27 cellular contexts compared by ENCODE assay signal in the genomic region with DNA sequence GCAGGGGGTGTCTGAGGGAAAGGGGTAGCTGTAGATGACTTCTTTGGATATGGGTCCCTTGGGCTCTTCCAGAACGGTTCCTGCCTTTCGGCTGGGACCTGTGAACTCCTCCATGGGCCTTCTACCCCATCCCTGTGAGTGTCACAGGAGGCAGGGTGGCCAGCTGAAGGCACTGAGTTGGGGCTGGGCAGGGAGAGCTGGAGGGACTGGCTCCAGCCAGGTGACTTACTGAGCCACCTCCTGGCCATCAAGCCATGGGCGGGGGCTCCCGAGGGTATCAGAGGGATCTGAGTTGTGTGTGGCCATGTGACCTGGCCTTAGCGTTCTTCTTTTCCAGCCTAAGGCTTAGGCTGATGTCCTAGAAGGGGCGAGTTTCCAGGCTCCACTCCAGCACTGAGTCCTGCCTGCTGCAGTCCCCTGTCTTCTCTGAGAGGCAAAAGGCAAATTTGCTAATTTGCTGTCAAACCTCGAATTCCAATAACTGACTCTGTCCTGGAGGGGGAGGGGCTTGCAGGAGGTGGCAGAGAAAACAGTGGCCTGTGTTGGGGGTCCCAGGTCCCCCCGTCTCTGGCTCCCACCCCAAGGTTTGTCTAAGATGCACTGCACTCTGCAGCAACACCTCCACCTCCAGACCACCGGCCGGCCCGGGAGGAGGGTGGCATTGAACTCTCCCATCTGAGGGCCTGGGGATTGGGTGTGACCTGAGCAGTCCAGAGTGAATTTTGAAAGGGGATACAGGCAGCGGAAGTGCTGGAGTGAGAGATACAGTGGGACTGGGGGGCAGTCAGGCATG. TPM values are rescaled to one million over a fixed set of nuclear protein-coding genes. Genes with fewer than 3 reads are reported as not detected.
DNase-seq lines count a peak whose midpoint lies in the region; ATAC-seq, FAIRE-seq and TF ChIP-seq lines count a peak whose summit lies in the region.
"Had no signal": no experiment of that assay in that cellular context is flagged by ENCODE, and none has a peak within 500 bp of the region (broad histone marks: within the 10 kb centered on the region; RNA-seq: fewer than 3 reads in every experiment).

No MANE protein-coding gene starts in this region.

- intact Hi-C loops in kidney (cut with DNase I) (no loop called here), posterior vena cava (cut with DNase I) (no loop called here), vagina (cut with DNase I) (no loop called here)

- TF ChIP-seq CTCF in GM23338 (conservative IDR thresholded peaks at IDR 0.05; ENCODE audit: low read depth in 2 of 2) (no peak), WTC11 (IDR thresholded peaks at IDR 0.05) (no peak), kidney (IDR thresholded peaks at IDR 0.05; ENCODE audit: borderline replicate concordance, extremely low read depth, insufficient read depth) (no peak), vagina (IDR thresholded peaks at IDR 0.05) (no peak)

- no peak overlapping the region for H2AFZ ChIP-seq in GM23338

- H3K27ac Mint-ChIP-seq in GM23338 (peak overlapping the region; percentile 44; the same call in 1 of the 2 replicates), WTC11 (peak overlapping the region; percentile 36; the same call in 1 of the 2 replicates)

- CTCF ChIA-PET in WTC11 (lab: Charles Lee) = interaction anchor here (1.6 to 2.1 kb wide), 3 partner anchors 19 to 96 kb away, joined by 3 to 10 read pairs (median 8); no protein-coding TSS in a partner anchor

- H3K4me3 ChIP-seq in GM23338 = no peak overlapping the region
- H3K4me3 ChIP-seq in kidney (ENCODE audit: low read length in 2 of 2) = no peak overlapping the region
- H3K4me3 ChIP-seq in vagina = no peak overlapping the region
- H3K4me3 ChIP-seq: A549, HAP-1, K562, MG63 had no signal

- H3K36me3 ChIP-seq in GM23338 (ENCODE audit: insufficient read depth) (no peaks in the 10 kb centered on the region), kidney (ENCODE audit: control insufficient read depth in 1 of 2, insufficient read depth in 2 of 2, low read length in 2 of 2) (no peaks in the 10 kb centered on the region), vagina (no peaks in the 10 kb centered on the region)
- H3K36me3 ChIP-seq: BE2C, HAP-1, MG63 had no signal

- no peaks in the 10 kb centered on the region for H3K79me2 ChIP-seq in GM23338 (replicated peaks; ENCODE audit: insufficient read depth)

- no peak for TF ChIP-seq POLR2A in vagina (IDR thresholded peaks at IDR 0.05)

- H3K27me3 Mint-ChIP-seq in GM23338 (ENCODE audit: insufficient read depth, low read depth, poor library complexity) (peaks cover 8% of the 10 kb centered on the region), WTC11 (ENCODE audit: low read depth) (no peaks in the 10 kb centered on the region)

- no peaks in the 10 kb centered on the region for H3K9me2 ChIP-seq in GM23338 (ENCODE audit: insufficient read depth)

- POLR2A ChIA-PET in WTC11 (lab: Charles Lee) = no interaction called here

- H3K9me3 Mint-ChIP-seq in GM23338 (no peaks in the 10 kb centered on the region), WTC11 (no peaks in the 10 kb centered on the region)

- H3K27ac ChIP-seq in GM23338 (ENCODE audit: low read depth) (no peak overlapping the region), kidney (ENCODE audit: low read depth in 2 of 2, low read length in 2 of 2) (no peak overlapping the region), vagina (no peak overlapping the region)
- H3K27ac ChIP-seq: A549, HL-60, RWPE1 had no signal

- H3K9me3 ChIP-seq in kidney (ENCODE audit: control insufficient read depth in 1 of 2, low read length in 2 of 2) (no peaks in the 10 kb centered on the region), vagina (no peaks in the 10 kb centered on the region)
- H3K9me3 ChIP-seq: A549, BE2C, HAP-1, MG63 had no signal

- H3K4me3 Mint-ChIP-seq in GM23338 (no peak overlapping the region), WTC11 (no peak overlapping the region)

- H3K4me1 Mint-ChIP-seq in GM23338 (peaks cover 9% of the 10 kb centered on the region), WTC11 (peaks cover 13% of the 10 kb centered on the region)

- ATAC-seq in GM23338 (no peak), WTC11 (no peak), GM19397 (IDR thresholded peaks at IDR 0.05; ENCODE audit: unreplicated experiment) (no peak)
- ATAC-seq: HepG2, K562 had no signal

- DNase-seq in GM23338 (ENCODE audit: low spot score) (no peak), WTC11 (ENCODE audit: low spot score) (no peak), kidney (peak; percentile 63), posterior vena cava (ENCODE audit: low spot score) (peak; percentile 60), NCI-H1092 (lab: John Stamatoyannopoulos, UW) (no peak), vagina (ENCODE audit: extremely low spot score in 2 of 2) (no peak)
- DNase-seq: BE2C; DMS53; EL; GF-D8; MG63; NCI-H1417 treated with DMSO at 0.1 percent for 48 hours; NCI-H2029; NCI-H2171; NCI-H345; NCI-H524; NCI-H774; NK-92 treated with Interleukin-12 subunit alpha and Interleukin-12 subunit beta, amount 100 ng/mL, for 24 hours had no signal

- H3K36me3 Mint-ChIP-seq in GM23338 (ENCODE audit: low read depth) = peaks cover 8% of the 10 kb centered on the region; the same call in 2 of the 3 replicates
- H3K36me3 Mint-ChIP-seq in WTC11 = no peaks in the 10 kb centered on the region

- H3F3A ChIP-seq in GM23338 (replicated peaks; ENCODE audit: low read depth) = no peaks in the 10 kb centered on the region

- FAIRE-seq in kidney (lab: Jason Lieb, UNC) = no peak
- FAIRE-seq: A549, D721Med, HepG2, K562 had no signal

- no peak overlapping the region for H3K4me2 ChIP-seq in GM23338
- H3K4me2 ChIP-seq: A549 had no signal

- H3K4me1 ChIP-seq in GM23338 (ENCODE audit: insufficient read depth) = no peaks in the 10 kb centered on the region
- no peaks in the 10 kb centered on the region for H3K4me1 ChIP-seq in kidney (ENCODE audit: control insufficient read depth in 1 of 2, insufficient read depth in 1 of 2, low read depth in 1 of 2, low read length in 2 of 2)
- H3K4me1 ChIP-seq in vagina = peaks cover 22% of the 10 kb centered on the region
- H3K4me1 ChIP-seq: A549, BE2C, HAP-1 had no signal

- no peak overlapping the region for H3K9ac ChIP-seq in kidney (ENCODE audit: low read length in 2 of 2)

- H4K20me1 ChIP-seq in GM23338 (replicated peaks; ENCODE audit: insufficient read depth) = no peaks in the 10 kb centered on the region

- H3K27me3 ChIP-seq in GM23338 (ENCODE audit: insufficient read depth) = no peaks in the 10 kb centered on the region
- H3K27me3 ChIP-seq in vagina = no peaks in the 10 kb centered on the region
- H3K27me3 ChIP-seq: BE2C, MG63 had no signal

TF ChIP-seq in GM23338, 12 proteins besides CTCF, POLR2A, EP300 and RAD21:
- no peak for TF ChIP-seq ZNF331 (CRISPR knock-in tag; IDR thresholded peaks at IDR 0.05; ENCODE audit: low read depth)
- no peak for TF ChIP-seq EZH2 (IDR thresholded peaks at IDR 0.05; ENCODE audit: low read depth, unreplicated experiment)
- no peak for TF ChIP-seq CREB1 (CRISPR knock-in tag; IDR thresholded peaks at IDR 0.05; ENCODE audit: low read depth)
- no peak for TF ChIP-seq ZNF114 (CRISPR knock-in tag; IDR thresholded peaks at IDR 0.05)
- TF ChIP-seq POLR2AphosphoS5 (IDR thresholded peaks at IDR 0.05; ENCODE audit: low read depth) = no peak
- TF ChIP-seq EZH2phosphoT487 (IDR thresholded peaks at IDR 0.05; ENCODE audit: unreplicated experiment) = no peak

TF ChIP-seq in WTC11, 78 proteins besides CTCF, POLR2A, EP300 and RAD21:
- no peak for TF ChIP-seq CREB1 (CRISPR knock-in tag; IDR thresholded peaks at IDR 0.05)
- TF ChIP-seq, protein P1, sequence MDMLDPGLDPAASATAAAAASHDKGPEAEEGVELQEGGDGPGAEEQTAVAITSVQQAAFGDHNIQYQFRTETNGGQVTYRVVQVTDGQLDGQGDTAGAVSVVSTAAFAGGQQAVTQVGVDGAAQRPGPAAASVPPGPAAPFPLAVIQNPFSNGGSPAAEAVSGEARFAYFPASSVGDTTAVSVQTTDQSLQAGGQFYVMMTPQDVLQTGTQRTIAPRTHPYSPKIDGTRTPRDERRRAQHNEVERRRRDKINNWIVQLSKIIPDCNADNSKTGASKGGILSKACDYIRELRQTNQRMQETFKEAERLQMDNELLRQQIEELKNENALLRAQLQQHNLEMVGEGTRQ (CRISPR knock-in tag; IDR thresholded peaks at IDR 0.05) = peak; percentile 39; the same call in 1 of the 2 replicates

RNA-seq across cellular contexts. Expression of a gene that starts 27.2 kb away (rescaled TPM):
- 9.2 and 10.6 TPM in 2 replicates for total RNA-seq in GM23338 (2014; rRNA removed; shearing (Covaris generic))
- polyA plus RNA-seq in GM23338 (2016; fragmentation: Nextera tagmentation; extraction: Ambion mirVana) (1.7 and 1.8 TPM in 2 replicates), kidney (ENCODE audit: insufficient read depth, low read depth, low replicate concordance) (not detected)
- total RNA-seq in WTC11 (2021) (8.7 to 9.9 TPM (median 9.8 TPM) in 3 replicates), kidney (not detected), posterior vena cava (1 to 10 TPM; 1.8 to 4.3 TPM), vagina (12.0 TPM)
- total RNA-seq: HepG2, HT-29, K562 had no signal
- polyA plus RNA-seq: HepG2 had no signal

Comparison
In these comparisons a context has a peak if more than half of its experiments do, and no peak if none do; other contexts are left out.
1. DNase-seq: peak in kidney (single experiment) and posterior vena cava (single experiment); none in GM23338 (single experiment), WTC11 (single experiment), NCI-H1092 (single experiment) and vagina (0 of 2).